ENCODE assay signal across 11 cellular contexts in the genomic region with DNA sequence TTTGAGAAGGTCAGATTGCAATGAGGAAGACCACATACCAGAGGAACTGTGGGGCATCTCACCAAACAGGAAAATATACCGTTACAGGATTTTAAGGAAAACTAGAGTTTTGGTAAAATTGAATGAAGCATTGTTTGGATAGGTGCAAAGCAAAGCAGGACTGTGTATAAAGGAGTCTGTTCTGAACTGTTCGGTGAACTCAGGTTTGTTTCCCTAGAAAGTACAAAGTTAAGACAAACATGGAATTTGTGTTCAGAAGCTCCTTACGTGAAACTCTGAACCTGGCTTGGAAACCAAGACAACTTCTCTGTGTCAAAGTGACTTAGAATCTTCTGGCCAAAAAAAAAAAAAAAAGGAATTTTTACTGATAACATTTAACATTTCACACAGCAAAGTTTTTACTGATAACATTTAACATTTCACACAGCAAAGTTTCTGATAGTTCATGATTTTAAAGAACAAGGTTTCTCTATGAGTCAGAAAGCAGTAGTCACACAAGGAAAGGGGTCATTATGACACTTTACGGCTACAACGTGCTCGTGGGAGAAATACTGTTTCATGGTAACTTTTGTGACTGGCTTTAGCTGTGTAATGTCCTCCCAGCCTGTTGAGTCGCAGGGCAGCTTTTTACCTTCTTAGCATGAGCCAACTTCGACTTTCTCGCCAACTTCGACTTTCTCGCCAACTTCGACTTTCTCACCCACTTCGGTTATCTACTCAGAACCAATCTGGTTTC.
DNase-seq lines count a peak whose midpoint lies in the region; ATAC-seq and FAIRE-seq lines count a peak whose summit lies in the region.
"Had no signal": no experiment of that assay in that cellular context is flagged by ENCODE, and none has a peak within 500 bp of the region (broad histone marks: within the 10 kb centered on the region; RNA-seq: fewer than 3 reads in every experiment).

No MANE protein-coding gene starts in this region.

- H3K9me3 Mint-ChIP-seq in T-helper 2 cell treated with Interferon-gamma antibody and Interleukin-4, amounts not matched to agents 5 μg/mL and 100 μg/mL, for 36 hours, result peaks cover 8% of the 10 kb centered on the region

- H3K4me3 Mint-ChIP-seq in T-helper 2 cell treated with Interferon-gamma antibody and Interleukin-4, amounts not matched to agents 5 μg/mL and 100 μg/mL, for 36 hours, result peak overlapping the region; percentile 36
- H3K4me3 Mint-ChIP-seq: mesothelial cell of epicardium had no signal

- H3K4me1 Mint-ChIP-seq in T-helper 2 cell treated with Interferon-gamma antibody and Interleukin-4, amounts not matched to agents 5 μg/mL and 100 μg/mL, for 36 hours (ENCODE audit: low read depth), result peaks cover 25% of the 10 kb centered on the region
- H3K4me1 Mint-ChIP-seq: mesothelial cell of epicardium had no signal

- DNase-seq in NOMO-1 treated with DMSO at 0.1 percent for 48 hours (lab: John Stamatoyannopoulos, UW; ENCODE audit: unreplicated experiment) (peak; percentile 8), NOMO-1 (lab: John Stamatoyannopoulos, UW; ENCODE audit: unreplicated experiment in 2 of 2) (no peak), DMS 273 treated with DMSO at 0.1 percent for 48 hours (lab: John Stamatoyannopoulos, UW) (no peak), HTR-8/SVneo (ENCODE audit: insufficient read length, low spot score) (no peak), NCI-H526 (lab: John Stamatoyannopoulos, UW) (no peak)
- DNase-seq in T-helper 2 cell treated with Interferon-gamma antibody and Interleukin-4, amounts not matched to agents 5 μg/mL and 100 μg/mL, for 36 hours (ENCODE audit: low spot score), result peak; percentile 72
- peak; percentile 35 to 50 for DNase-seq in stimulated activated CD4-positive, alpha-beta T cell treated with anti-CD3 and anti-CD28 coated beads, Interleukin-2, amount 100 ng/mL, for 24 hours
- DNase-seq: 8988T, substantia nigra had no signal

- H3K27me3 Mint-ChIP-seq in T-helper 2 cell treated with Interferon-gamma antibody and Interleukin-4, amounts not matched to agents 5 μg/mL and 100 μg/mL, for 36 hours (ENCODE audit: low read depth), result no peaks in the 10 kb centered on the region

- no peak for FAIRE-seq in HTR-8/SVneo (lab: Jason Lieb, UNC)

- peaks cover 30% of the 10 kb centered on the region for H3K36me3 Mint-ChIP-seq in T-helper 2 cell treated with Interferon-gamma antibody and Interleukin-4, amounts not matched to agents 5 μg/mL and 100 μg/mL, for 36 hours (ENCODE audit: low read depth)

- peak; percentile 86 for ATAC-seq in HG02610 (IDR thresholded peaks at IDR 0.05; ENCODE audit: unreplicated experiment)

- peak overlapping the region; percentile 67 for H3K27ac Mint-ChIP-seq in T-helper 2 cell treated with Interferon-gamma antibody and Interleukin-4, amounts not matched to agents 5 μg/mL and 100 μg/mL, for 36 hours
- H3K27ac Mint-ChIP-seq: mesothelial cell of epicardium had no signal

Comparison
In these comparisons a context has a peak if more than half of its experiments do, and no peak if none do; other contexts are left out.
1. DNase-seq: peak in NOMO-1 treated with DMSO at 0.1 percent for 48 hours (single experiment), T-helper 2 cell treated with Interferon-gamma antibody and Interleukin-4, amounts not matched to agents 5 μg/mL and 100 μg/mL, for 36 hours (single experiment) and stimulated activated CD4-positive, alpha-beta T cell treated with anti-CD3 and anti-CD28 coated beads, Interleukin-2, amount 100 ng/mL, for 24 hours (2 of 2); none in NOMO-1 (0 of 2), DMS 273 treated with DMSO at 0.1 percent for 48 hours (single experiment), HTR-8/SVneo (single experiment) and NCI-H526 (0 of 2).